Comparison of ENCODE assay signal across 10 cellular contexts in the genomic region with DNA sequence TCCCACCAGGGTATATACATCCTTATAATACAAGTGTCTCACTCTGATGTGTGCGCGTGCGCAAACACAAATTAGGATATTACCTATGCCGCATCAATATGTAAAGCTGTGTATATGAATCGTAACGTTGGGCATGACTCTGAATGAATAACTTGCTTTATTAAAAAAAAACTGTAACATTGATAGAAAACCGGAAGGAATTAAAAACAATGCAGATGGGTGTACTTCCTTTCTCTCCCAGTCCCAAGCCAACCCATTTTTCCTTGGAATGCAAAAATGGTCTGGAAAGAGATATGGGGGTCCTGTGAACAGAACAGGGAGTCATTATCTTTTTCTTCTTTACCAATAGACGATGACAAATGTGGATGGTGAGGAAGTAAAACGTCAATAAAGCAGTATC. TPM values are rescaled to one million over a fixed set of nuclear protein-coding genes. Genes with fewer than 3 reads are reported as not detected.
A peak's percentile ranks its signal among the peaks of the same experiment; 100 is the strongest.
DNase-seq lines count a peak whose midpoint lies in the region; ATAC-seq and FAIRE-seq lines count a peak whose summit lies in the region.
"Had no signal": no experiment of that assay in that cellular context is flagged by ENCODE, and none has a peak within 500 bp of the region (broad histone marks: within the 10 kb centered on the region; RNA-seq: fewer than 3 reads in every experiment).

No MANE protein-coding gene starts in this region.

- no peak overlapping the region for H3K27ac Mint-ChIP-seq in activated naive CD8-positive, alpha-beta T cell treated with anti-CD3 and anti-CD28 coated beads for 36 hours
- no peak overlapping the region for H3K27ac Mint-ChIP-seq in stimulated activated naive CD8-positive, alpha-beta T cell treated with anti-CD3 and anti-CD28 coated beads, Interleukin-15, amount 100 ng/mL, for 72 hours

- peaks cover 12% of the 10 kb centered on the region for H3K4me1 Mint-ChIP-seq in activated T-cell treated with anti-CD3 and anti-CD28 coated beads, Interleukin-2, amount 50 U/mL, for 4 hours (ENCODE audit: low read depth)
- H3K4me1 Mint-ChIP-seq in activated naive CD8-positive, alpha-beta T cell treated with anti-CD3 and anti-CD28 coated beads for 36 hours: peaks cover 17% of the 10 kb centered on the region
- H3K4me1 Mint-ChIP-seq in stimulated activated naive CD8-positive, alpha-beta T cell treated with anti-CD3 and anti-CD28 coated beads, Interleukin-15, amount 100 ng/mL, for 72 hours: peaks cover 21% of the 10 kb centered on the region

- H3K36me3 Mint-ChIP-seq in activated T-cell treated with anti-CD3 and anti-CD28 coated beads, Interleukin-2, amount 50 U/mL, for 4 hours (ENCODE audit: insufficient read depth): no peaks in the 10 kb centered on the region
- H3K36me3 Mint-ChIP-seq in activated naive CD8-positive, alpha-beta T cell treated with anti-CD3 and anti-CD28 coated beads for 36 hours: no peaks in the 10 kb centered on the region

- peak; percentile 33 for FAIRE-seq in islet of Langerhans (lab: Jason Lieb, UNC)

- DNase-seq in activated T-cell treated with anti-CD3 and anti-CD28 coated beads, Interleukin-2, amount 50 U/mL, for 4 hours: no peak
- no peak for DNase-seq in activated T-cell treated with anti-CD3 and anti-CD28 coated beads, Interleukin-2, amount 50 U/mL, for 1 hour
- DNase-seq in activated naive CD8-positive, alpha-beta T cell treated with anti-CD3 and anti-CD28 coated beads for 36 hours: no peak
- no peak for DNase-seq in stimulated activated naive CD8-positive, alpha-beta T cell treated with anti-CD3 and anti-CD28 coated beads, Interleukin-15, amount 100 ng/mL, for 72 hours
- DNase-seq in NCI-H187 treated with DMSO at 0.1 percent for 48 hours (lab: John Stamatoyannopoulos, UW): no peak
- no peak for DNase-seq in NCI-H2227 (lab: John Stamatoyannopoulos, UW; ENCODE audit: unreplicated experiment)
- no peak for DNase-seq in DMS153 (lab: John Stamatoyannopoulos, UW)
- DNase-seq: NCI-H2107, T-helper 1 cell had no signal

- H3K4me3 Mint-ChIP-seq in activated T-cell treated with anti-CD3 and anti-CD28 coated beads, Interleukin-2, amount 50 U/mL, for 4 hours: peak overlapping the region; percentile 23
- H3K4me3 Mint-ChIP-seq in activated naive CD8-positive, alpha-beta T cell treated with anti-CD3 and anti-CD28 coated beads for 36 hours: peak overlapping the region; percentile 38
- peak overlapping the region; percentile 24 to 35 for H3K4me3 Mint-ChIP-seq in stimulated activated naive CD8-positive, alpha-beta T cell treated with anti-CD3 and anti-CD28 coated beads, Interleukin-15, amount 100 ng/mL, for 72 hours

- H3K9me3 Mint-ChIP-seq in activated T-cell treated with anti-CD3 and anti-CD28 coated beads, Interleukin-2, amount 50 U/mL, for 4 hours: peaks cover under 1% of the 10 kb centered on the region
- peaks cover 8% of the 10 kb centered on the region for H3K9me3 Mint-ChIP-seq in activated naive CD8-positive, alpha-beta T cell treated with anti-CD3 and anti-CD28 coated beads for 36 hours
- peaks cover 6 to 8% of the 10 kb centered on the region in 2 donors for H3K9me3 Mint-ChIP-seq in stimulated activated naive CD8-positive, alpha-beta T cell treated with anti-CD3 and anti-CD28 coated beads, Interleukin-15, amount 100 ng/mL, for 72 hours

- ATAC-seq in activated T-cell treated with anti-CD3 and anti-CD28 coated beads, Interleukin-2, amount 50 U/mL, for 4 hours: no peak
- ATAC-seq in stimulated activated naive CD8-positive, alpha-beta T cell treated with anti-CD3 and anti-CD28 coated beads, Interleukin-15, amount 100 ng/mL, for 72 hours: no peak

- peaks cover 62% of the 10 kb centered on the region for H3K27me3 Mint-ChIP-seq in activated T-cell treated with anti-CD3 and anti-CD28 coated beads, Interleukin-2, amount 50 U/mL, for 4 hours (ENCODE audit: low read depth)
- H3K27me3 Mint-ChIP-seq in activated naive CD8-positive, alpha-beta T cell treated with anti-CD3 and anti-CD28 coated beads for 36 hours: peaks cover 77% of the 10 kb centered on the region
- H3K27me3 Mint-ChIP-seq in stimulated activated naive CD8-positive, alpha-beta T cell treated with anti-CD3 and anti-CD28 coated beads, Interleukin-15, amount 100 ng/mL, for 72 hours: peaks cover 79% of the 10 kb centered on the region

RNA-seq across cellular contexts. Expression of a gene that starts 1.7 kb away (rescaled TPM):
- 1 to 10 TPM in 1 of 3 donors, under 1 TPM in 2; 0.33 to 1.0 (median 0.55) TPM for total RNA-seq in activated T-cell treated with anti-CD3 and anti-CD28 coated beads, Interleukin-2, amount 50 U/mL, for 4 hours
- not detected for total RNA-seq in activated naive CD8-positive, alpha-beta T cell treated with anti-CD3 and anti-CD28 coated beads for 36 hours
